ENCODE assay signal across 17 cellular contexts in genomic region chr15:88646951-88647350, GRCh38. TPM values are rescaled to one million over a fixed set of nuclear protein-coding genes. Genes with fewer than 3 reads are reported as not detected.
DNase-seq lines count a peak whose midpoint lies in the region; ATAC-seq, FAIRE-seq and TF ChIP-seq lines count a peak whose summit lies in the region.
"Had no signal": no experiment of that assay in that cellular context is flagged by ENCODE, and none has a peak within 500 bp of the region (broad histone marks: within the 10 kb centered on the region; RNA-seq: fewer than 3 reads in every experiment).

No MANE protein-coding gene starts in this region.

- intact Hi-C loops in PC-3 (cut with micrococcal nuclease) (no loop called here), GM12878 (cut with micrococcal nuclease; ENCODE audit: unreplicated experiment) (no loop called here), sigmoid colon (cut with DNase I) (no loop called here)

- in situ Hi-C loops in GM12878 (cut with MboI): no loop called here

- ATAC-seq in PC-3 (no peak), GM12878 (no peak)

- TF ChIP-seq POLR2A in GM12878 (IDR thresholded peaks at IDR 0.05; ENCODE audit: low read depth, low read length) (no peak), sigmoid colon (IDR thresholded peaks at IDR 0.05) (no peak)

- CTCF ChIA-PET in PC-3 (lab: Charles Lee): no interaction called here
- CTCF ChIA-PET in GM12878 (lab: Yijun Ruan, JAX): interaction anchor here (1.1 to 1.7 kb wide), 4 partner anchors 9 to 55 kb away, joined by 3 to 10 read pairs (median 7); partner anchors contain the start of gene ISG20

- H4K20me1 ChIP-seq in PC-3 (ENCODE audit: low read length) (no peaks in the 10 kb centered on the region), GM12878 (ENCODE audit: control insufficient read depth, insufficient read depth) (peaks cover 2% of the 10 kb centered on the region; the same call in 1 of the 2 replicates)

- TF ChIP-seq CTCF in PC-3 (conservative IDR thresholded peaks at IDR 0.05; ENCODE audit: low read depth, low read length) (no peak), GM12878 (IDR thresholded peaks at IDR 0.05 in 2 of 3, conservative IDR thresholded peaks at IDR 0.05 in 1 of 3; ENCODE audit: control insufficient read depth in 2 of 3, extremely low read depth in 1 of 3, insufficient read depth in 1 of 3, low read depth in 3 of 3, low read length in 3 of 3) (no peak), sigmoid colon (IDR thresholded peaks at IDR 0.05) (no peak)

- no peaks in the 10 kb centered on the region for H3K9me2 ChIP-seq in PC-3 (replicated peaks; ENCODE audit: low read length)

- H3K79me2 ChIP-seq in PC-3 (ENCODE audit: low read length): no peaks in the 10 kb centered on the region
- H3K79me2 ChIP-seq in GM12878 (ENCODE audit: control insufficient read depth, insufficient read depth, low read length): peaks cover 12% of the 10 kb centered on the region

- TF ChIP-seq EP300 in GM12878 (IDR thresholded peaks at IDR 0.05; ENCODE audit: borderline replicate concordance in 1 of 2, control insufficient read depth in 1 of 2, low read depth in 2 of 2, low read length in 2 of 2) (no peak), sigmoid colon (IDR thresholded peaks at IDR 0.05) (no peak)

- H3K4me1 ChIP-seq in PC-3 (ENCODE audit: insufficient read depth, low read length) (peaks cover 32% of the 10 kb centered on the region), GM12878 (ENCODE audit: control insufficient read depth, insufficient read depth, low read length) (peaks cover 36% of the 10 kb centered on the region), sigmoid colon (peaks cover 0 to 10% (median 0%) of the 10 kb centered on the region in 4 donors), SJCRH30 (no peaks in the 10 kb centered on the region)
- H3K4me1 ChIP-seq: ascending aorta had no signal

- no TSS peak for BruUV-seq in PC-3 (replicated peaks; lab: Mats Ljungman, UMichigan)
- no TSS peak for BruUV-seq in GM12878 (replicated peaks; lab: Mats Ljungman, UMichigan)

- H3K9me3 ChIP-seq in PC-3 (ENCODE audit: low read length) (no peaks in the 10 kb centered on the region), GM12878 (replicated peaks; ENCODE audit: control insufficient read depth, insufficient read depth, low read length) (no peaks in the 10 kb centered on the region), sigmoid colon (no peaks in the 10 kb centered on the region), SJCRH30 (replicated peaks) (no peaks in the 10 kb centered on the region)
- H3K9me3 ChIP-seq: ascending aorta, BLaER1, transverse colon had no signal

- H3K4me2 ChIP-seq in PC-3 (ENCODE audit: low read length) (no peak overlapping the region), GM12878 (ENCODE audit: control insufficient read depth, insufficient read depth) (peak overlapping the region; percentile 12; the same call in 1 of the 2 replicates)

- H3K9ac ChIP-seq in PC-3 (ENCODE audit: low read length) (peak overlapping the region; percentile 88), GM12878 (ENCODE audit: control insufficient read depth, insufficient read depth, low read length) (no peak overlapping the region)
- H3K9ac ChIP-seq: BLaER1 had no signal

- H3K36me3 ChIP-seq in PC-3 (ENCODE audit: low read depth, low read length) (no peaks in the 10 kb centered on the region), GM12878 (ENCODE audit: control insufficient read depth in 2 of 2, insufficient read depth in 2 of 2, low read length in 1 of 2) (peaks cover 0 to 15% of the 10 kb centered on the region in 2 experiments), sigmoid colon (no peaks in the 10 kb centered on the region), SJCRH30 (no peaks in the 10 kb centered on the region)
- H3K36me3 ChIP-seq: ascending aorta, BLaER1, transverse colon had no signal

- no peak overlapping the region for H3K4me3 ChIP-seq in PC-3 (ENCODE audit: low read length)
- H3K4me3 ChIP-seq in GM12878: no peak overlapping the region
- H3K4me3 ChIP-seq in sigmoid colon: no peak overlapping the region
- no peak overlapping the region for H3K4me3 ChIP-seq in SJCRH30
- H3K4me3 ChIP-seq: ascending aorta, BLaER1, lung, transverse colon had no signal

- H3K27ac ChIP-seq in PC-3 (ENCODE audit: low read length): peak overlapping the region; percentile 99
- H3K27ac ChIP-seq in GM12878 (ENCODE audit: control insufficient read depth, insufficient read depth): no peak overlapping the region
- H3K27ac ChIP-seq in sigmoid colon: no peak overlapping the region
- H3K27ac ChIP-seq in SJCRH30: no peak overlapping the region
- H3K27ac ChIP-seq: 22Rv1, ascending aorta, transverse colon had no signal

- RAD21 ChIA-PET in GM12878 (lab: Charles Lee; ENCODE audit: unreplicated experiment): interaction anchor here (1.2 to 2.8 kb wide), 2 partner anchors 9 to 23 kb away, joined by 4 to 7 read pairs; no protein-coding TSS in a partner anchor

- no peak for TF ChIP-seq RAD21 in GM12878 (IDR thresholded peaks at IDR 0.05; ENCODE audit: insufficient read depth, low read depth, low read length)

- POLR2A ChIA-PET in PC-3 (lab: Charles Lee; ENCODE audit: unreplicated experiment) (no interaction called here), GM12878 (lab: Charles Lee) (interaction anchor here (0.7 to 0.8 kb wide), 2 partner anchors 9 to 143 kb away, joined by 3 to 4 read pairs; no protein-coding TSS in a partner anchor)

- 79% methylated on average over 5 of the region's 5 CpGs for WGBS in GM12878 (ENCODE audit: insufficient coverage, insufficient replicate concordance, low lambda C conversion rate, missing lambda C conversion rate)
- WGBS in sigmoid colon, 2 donors: 88 to 97% methylated on average over 5 of the region's 5 CpGs

- no peak for FAIRE-seq in GM12878 (lab: Jason Lieb, UNC)
- FAIRE-seq: colon had no signal

- SMC1A ChIA-PET in GM12878 (lab: Charles Lee; ENCODE audit: uncharacterized antibody, unreplicated experiment): interaction anchor here (0.6 to 1.6 kb wide), 4 partner anchors 10 to 55 kb away, joined by 3 to 7 read pairs (median 3); no protein-coding TSS in a partner anchor

- H3F3A ChIP-seq in PC-3 (ENCODE audit: low read length, unreplicated experiment): no peaks in the 10 kb centered on the region

- H2AFZ ChIP-seq in PC-3 (ENCODE audit: low read length): no peak overlapping the region
- no peak overlapping the region for H2AFZ ChIP-seq in GM12878 (ENCODE audit: control insufficient read depth, low read depth, low read length)

- DNase-seq in activated CD4-positive, alpha-beta T cell treated with anti-CD3 and anti-CD28 coated beads for 1 hour: peak; percentile 3
- no peak for DNase-seq in activated CD4-positive, alpha-beta T cell treated with anti-CD3 and anti-CD28 coated beads for 48 hours
- DNase-seq in PC-3 (no peak), GM12878 (ENCODE audit: low read depth, low spot score) (no peak), sigmoid colon (peak; percentile 29), amniotic stem cell (lab: John Stamatoyannopoulos, UW) (no peak), SJCRH30 (no peak), DMS53 treated with DMSO at 0.1 percent for 48 hours (lab: John Stamatoyannopoulos, UW; ENCODE audit: unreplicated experiment) (no peak)
- DNase-seq: EL, NCI-H1694 treated with DMSO at 0.1 percent for 48 hours, NCI-H524 had no signal

- H3K27me3 ChIP-seq in PC-3 (ENCODE audit: low read length) (no peaks in the 10 kb centered on the region), GM12878 (replicated peaks in 1 of 2; ENCODE audit: control insufficient read depth in 2 of 2, insufficient read depth in 2 of 2, low read length in 1 of 2) (no peaks in the 10 kb centered on the region), sigmoid colon (no peaks in the 10 kb centered on the region), SJCRH30 (no peaks in the 10 kb centered on the region)
- H3K27me3 ChIP-seq: ascending aorta, BLaER1, transverse colon had no signal

RNA-seq across cellular contexts. Expression of gene ISG20, which starts 8.1 kb away (rescaled TPM):
- total RNA-seq in PC-3 (2014; rRNA removed) (48.6 and 64.0 TPM in 2 replicates), GM12878 (2014; rRNA removed) (210 and 228 TPM in 2 replicates), GM12878 (2014; rRNA removed; fragmentation: Illumina TruSeq; extraction: Trizol) (48.5 and 53.8 TPM in 2 replicates), GM12878 (2021) (76.5 and 90.2 TPM in 2 replicates), sigmoid colon (10 to 100 TPM in 1 of 4 donors, 1 to 10 TPM in 3; 1.9 to 20.1 (median 6.4) TPM)
- total RNA-seq in GM12878 (2013; cell fraction: nucleolus; rRNA removed): 14.5 and 16.0 TPM in 2 replicates
- 45.4 TPM for polyA plus RNA-seq in GM12878 (2011; ENCODE audit: low read depth)
- polyA plus RNA-seq in GM12878 (2011; rRNA removed) (46.6 and 182 TPM in 2 replicates), GM12878 (2014; fragmentation: Illumina TruSeq; extraction: Trizol) (3.5 and 23.4 TPM in 2 replicates), GM12878 (2014; fragmentation: Nextera tagmentation; extraction: Ambion mirVana) (10 to 100 TPM; 49.6 to 92.9 TPM), GM12878 (2014; rRNA removed) (177 and 251 TPM in 2 replicates), GM12878 (2016; fragmentation: Nextera tagmentation; extraction: Ambion mirVana) (10 to 100 TPM; 80.7 to 91.1 TPM), sigmoid colon (100 to 1,000 TPM in 2 of 3 donors, 10 to 100 TPM in 1; 70.9 to 177 (median 153) TPM)
- polyA plus RNA-seq in GM12878 (2011; cell fraction: cytosol; rRNA removed): 210 and 386 TPM in 2 replicates
- polyA plus RNA-seq in GM12878 (2011; cell fraction: nucleus; rRNA removed): 219 and 271 TPM in 2 replicates
- polyA plus RNA-seq in GM12878 (2012): 145 and 222 TPM in 2 replicates
- 49.6 and 80.3 TPM in 2 replicates for polyA minus RNA-seq in GM12878 (2011; rRNA and poly(A)+ RNA removed)
- 44.1 and 44.6 TPM in 2 replicates for polyA minus RNA-seq in GM12878 (2011; cell fraction: cytosol; rRNA and poly(A)+ RNA removed)
- 38.3 and 60.6 TPM in 2 replicates for polyA minus RNA-seq in GM12878 (2011; cell fraction: nucleus; rRNA and poly(A)+ RNA removed)
- 0.97 and 1.0 TPM in 2 replicates for total RNA-seq in SJCRH30 (2014; rRNA removed; shearing (Covaris generic))

RNA-seq across cellular contexts. Expression of gene AEN, which starts 25.8 kb away (rescaled TPM):
- total RNA-seq in PC-3 (2014; rRNA removed) (81.3 and 98.7 TPM in 2 replicates), GM12878 (2014; rRNA removed) (76.0 and 81.2 TPM in 2 replicates), GM12878 (2014; rRNA removed; fragmentation: Illumina TruSeq; extraction: Trizol) (39.9 and 44.5 TPM in 2 replicates), GM12878 (2021) (67.2 and 74.4 TPM in 2 replicates), sigmoid colon (10 to 100 TPM in 2 of 4 donors, 1 to 10 TPM in 2; 5.8 to 18.3 (median 9.4) TPM)
- total RNA-seq in GM12878 (2013; cell fraction: nucleolus; rRNA removed): 74.1 and 86.4 TPM in 2 replicates
- 14.7 TPM for polyA plus RNA-seq in GM12878 (2011; ENCODE audit: low read depth)
- polyA plus RNA-seq in GM12878 (2011; rRNA removed) (32.5 and 44.7 TPM in 2 replicates), GM12878 (2014; fragmentation: Illumina TruSeq; extraction: Trizol) (25.8 and 33.5 TPM in 2 replicates), GM12878 (2014; fragmentation: Nextera tagmentation; extraction: Ambion mirVana) (10 to 100 TPM; 11.7 to 12.0 TPM), GM12878 (2014; rRNA removed) (62.8 and 66.1 TPM in 2 replicates), GM12878 (2016; fragmentation: Nextera tagmentation; extraction: Ambion mirVana) (10 to 100 TPM; 78.0 to 78.8 TPM), sigmoid colon (10 to 100 TPM in 1 of 3 donors, 1 to 10 TPM in 2; 4.2 to 19.7 (median 8.8) TPM)
- 46.2 and 62.0 TPM in 2 replicates for polyA plus RNA-seq in GM12878 (2011; cell fraction: cytosol; rRNA removed)
- polyA plus RNA-seq in GM12878 (2011; cell fraction: nucleus; rRNA removed): 106 and 115 TPM in 2 replicates
- polyA plus RNA-seq in GM12878 (2012): 23.8 and 31.0 TPM in 2 replicates
- 57.4 and 84.3 TPM in 2 replicates for polyA minus RNA-seq in GM12878 (2011; rRNA and poly(A)+ RNA removed)
- polyA minus RNA-seq in GM12878 (2011; cell fraction: cytosol; rRNA and poly(A)+ RNA removed): 23.4 and 24.8 TPM in 2 replicates
- 70.1 and 137 TPM in 2 replicates for polyA minus RNA-seq in GM12878 (2011; cell fraction: nucleus; rRNA and poly(A)+ RNA removed)
- total RNA-seq in SJCRH30 (2014; rRNA removed; shearing (Covaris generic)): 71.1 and 76.5 TPM in 2 replicates

Comparison
In these comparisons a context has a peak if more than half of its experiments do, and no peak if none do; other contexts are left out.
1. DNase-seq: peak in activated CD4-positive, alpha-beta T cell treated with anti-CD3 and anti-CD28 coated beads for 1 hour (single experiment) and sigmoid colon (single experiment); none in activated CD4-positive, alpha-beta T cell treated with anti-CD3 and anti-CD28 coated beads for 48 hours (single experiment), PC-3 (single experiment), GM12878 (single experiment), amniotic stem cell (single experiment), SJCRH30 (0 of 2) and DMS53 treated with DMSO at 0.1 percent for 48 hours (single experiment).